ENCODE assay signal across 10 cellular contexts in genomic region chr16:50301626-50302471, GRCh38. TPM values are rescaled to one million over a fixed set of nuclear protein-coding genes. Genes with fewer than 3 reads are reported as not detected.
DNase-seq lines count a peak whose midpoint lies in the region; ATAC-seq, FAIRE-seq and TF ChIP-seq lines count a peak whose summit lies in the region.
"Had no signal": no experiment of that assay in that cellular context is flagged by ENCODE, and none has a peak within 500 bp of the region (broad histone marks: within the 10 kb centered on the region; RNA-seq: fewer than 3 reads in every experiment).

No MANE protein-coding gene starts in this region.

- DNase-seq in Right ventricle myocardium inferior (ENCODE audit: missing footprints) (peak; percentile 50), left ventricle myocardium inferior (no peak), bronchial epithelial cell (ENCODE audit: low read depth) (peak; percentile 56), left colon (peak; percentile 26 to 40), upper lobe of right lung (peak; percentile 68), T-helper 2 cell (no peak), activated gamma-delta T cell treated with Interleukin-2 at 50 U/mL for 16 hours (no peak), GM10266 (ENCODE audit: extremely low spot score) (no peak)
- DNase-seq: RPMI8226 had no signal

- H3K9me3 ChIP-seq in left ventricle myocardium inferior (replicated peaks) (no peaks in the 10 kb centered on the region), upper lobe of right lung (no peaks in the 10 kb centered on the region)
- H3K9me3 ChIP-seq: BLaER1 treated with 17β-estradiol and CSF1 and Interleukin-3, amounts not matched to agents 10 nM and 100 nM had no signal

- H3K36me3 ChIP-seq in left ventricle myocardium inferior, result no peaks in the 10 kb centered on the region
- peaks cover 3% of the 10 kb centered on the region for H3K36me3 ChIP-seq in bronchial epithelial cell (ENCODE audit: control insufficient read depth, insufficient read depth, low read length)
- peaks cover 45% of the 10 kb centered on the region for H3K36me3 ChIP-seq in upper lobe of right lung

- no peak overlapping the region for H3K4me3 ChIP-seq in left ventricle myocardium inferior
- no peak overlapping the region for H3K4me3 ChIP-seq in bronchial epithelial cell (ENCODE audit: low read depth, low read length)
- H3K4me3 ChIP-seq in upper lobe of right lung, result no peak overlapping the region
- H3K4me3 ChIP-seq: BLaER1 treated with 17β-estradiol and CSF1 and Interleukin-3, amounts not matched to agents 10 nM and 100 nM had no signal

- H3K4me1 ChIP-seq in left ventricle myocardium inferior (peaks cover 10% of the 10 kb centered on the region), upper lobe of right lung (peaks cover 17% of the 10 kb centered on the region)

- H3K27ac ChIP-seq in left ventricle myocardium inferior (replicated peaks), result no peak overlapping the region
- no peak overlapping the region for H3K27ac ChIP-seq in upper lobe of right lung

- TF ChIP-seq CTCF in left ventricle myocardium inferior (IDR thresholded peaks at IDR 0.05; ENCODE audit: borderline replicate concordance) (no peak), bronchial epithelial cell (IDR thresholded peaks at IDR 0.05; ENCODE audit: insufficient read depth, low read length, severe bottlenecking) (no peak), upper lobe of right lung (IDR thresholded peaks at IDR 0.05) (no peak), GM10266 (IDR thresholded peaks at IDR 0.05; ENCODE audit: control insufficient read depth, insufficient read depth, low read depth, missing control alignments) (no peak)

- H3K27me3 ChIP-seq in left ventricle myocardium inferior (ENCODE audit: low read depth) (peaks cover 7% of the 10 kb centered on the region), bronchial epithelial cell (ENCODE audit: control insufficient read depth, insufficient read depth, low read length) (no peaks in the 10 kb centered on the region), upper lobe of right lung (no peaks in the 10 kb centered on the region)
- H3K27me3 ChIP-seq: BLaER1 treated with 17β-estradiol and CSF1 and Interleukin-3, amounts not matched to agents 10 nM and 100 nM had no signal

- intact Hi-C loops in Right ventricle myocardium inferior (cut with DNase I) (no loop called here), left ventricle myocardium inferior (cut with micrococcal nuclease) (no loop called here), left colon (cut with DNase I, micrococcal nuclease) (no loop called here), upper lobe of right lung (cut with DNase I) (no loop called here)

- no peak for FAIRE-seq in bronchial epithelial cell (lab: Jason Lieb, UNC)

- no peak for ATAC-seq in Right ventricle myocardium inferior
- ATAC-seq in left colon, result peak; percentile 11
- ATAC-seq in upper lobe of right lung, result peak; percentile 43

RNA-seq across cellular contexts. Expression of gene ADCY7, which starts 35.5 kb away (rescaled TPM):
- total RNA-seq in Right ventricle myocardium inferior, result 11.7 TPM
- total RNA-seq in left ventricle myocardium inferior, result 9.7 TPM
- 29.2 and 61.7 TPM in 2 replicates for total RNA-seq in bronchial epithelial cell
- total RNA-seq in left colon, result 10 to 100 TPM; 14.2 to 20.8 TPM
- total RNA-seq in upper lobe of right lung, result 88.1 TPM

Comparison
In these comparisons a context has a peak if more than half of its experiments do, and no peak if none do; other contexts are left out.
1. DNase-seq: peak in Right ventricle myocardium inferior (single experiment), bronchial epithelial cell (single experiment), left colon (2 of 2) and upper lobe of right lung (single experiment); none in left ventricle myocardium inferior (single experiment), T-helper 2 cell (0 of 5), activated gamma-delta T cell treated with Interleukin-2 at 50 U/mL for 16 hours (single experiment) and GM10266 (single experiment).